9 cellular contexts compared by ENCODE assay signal in genomic region chr12:53989227-53990113, GRCh38. TPM values are rescaled to one million over a fixed set of nuclear protein-coding genes. Genes with fewer than 3 reads are reported as not detected.
DNase-seq lines count a peak whose midpoint lies in the region; ATAC-seq lines count a peak whose summit lies in the region.
"Had no signal": no experiment of that assay in that cellular context is flagged by ENCODE, and none has a peak within 500 bp of the region (broad histone marks: within the 10 kb centered on the region; RNA-seq: fewer than 3 reads in every experiment).

No MANE protein-coding gene starts in this region.

- peak overlapping the region; percentile 47 for H3K4me3 Mint-ChIP-seq in activated naive CD4-positive, alpha-beta T cell treated with anti-CD3 and anti-CD28 coated beads, Interleukin-2, amount 50 U/mL, for 24 hours
- no peak overlapping the region for H3K4me3 Mint-ChIP-seq in activated CD4-positive, alpha-beta memory T cell treated with anti-CD3 and anti-CD28 coated beads for 36 hours
- H3K4me3 Mint-ChIP-seq: dendritic cell treated with granulocyte-macrophage colony-stimulating factor and Interleukin-4, amounts not matched to agents 40 ng/mL and 50 ng/mL, for 4 days had no signal

- no peak overlapping the region for H2BK15ac ChIP-seq in neuronal stem cell (ENCODE audit: low read length)

- H3K79me1 ChIP-seq in neuronal stem cell (ENCODE audit: low read depth, low read length) = no peaks in the 10 kb centered on the region

- no peak overlapping the region for H3K4ac ChIP-seq in neuronal stem cell (ENCODE audit: low read length)

- no peak overlapping the region for H3K27ac Mint-ChIP-seq in activated naive CD4-positive, alpha-beta T cell treated with anti-CD3 and anti-CD28 coated beads, Interleukin-2, amount 50 U/mL, for 24 hours
- no peak overlapping the region for H3K27ac Mint-ChIP-seq in activated CD4-positive, alpha-beta memory T cell treated with anti-CD3 and anti-CD28 coated beads for 36 hours
- H3K27ac Mint-ChIP-seq: dendritic cell treated with granulocyte-macrophage colony-stimulating factor and Interleukin-4, amounts not matched to agents 40 ng/mL and 50 ng/mL, for 4 days had no signal

- no peak overlapping the region for H2BK5ac ChIP-seq in neuronal stem cell (ENCODE audit: low read length)

- POLR2A ChIA-PET in activated CD4-positive, alpha-beta memory T cell treated with anti-CD3 and anti-CD28 coated beads for 36 hours (lab: Charles Lee) = no interaction called here

- H2BK12ac ChIP-seq in neuronal stem cell (ENCODE audit: low read length) = no peak overlapping the region

- H3K18ac ChIP-seq in neuronal stem cell (ENCODE audit: low read length) = no peak overlapping the region

- peaks cover 95% of the 10 kb centered on the region for H3K27me3 ChIP-seq in effector memory CD4-positive, alpha-beta T cell (replicated peaks; ENCODE audit: control insufficient read depth, insufficient read depth, low read length, poor library complexity, severe bottlenecking)
- peaks cover 65 to 100% (median 99%) of the 10 kb centered on the region in 3 experiments for H3K27me3 ChIP-seq in neuronal stem cell (ENCODE audit: control insufficient read depth in 3 of 3, insufficient read depth in 3 of 3, low read depth in 1 of 3, low read length in 3 of 3)

- H3K9me3 ChIP-seq in effector memory CD4-positive, alpha-beta T cell (ENCODE audit: control insufficient read depth, low read length) = no peaks in the 10 kb centered on the region
- H3K9me3 ChIP-seq in neuronal stem cell (replicated peaks in 1 of 2; ENCODE audit: control insufficient read depth in 2 of 2, insufficient read depth in 1 of 2, low read depth in 1 of 2, low read length in 2 of 2) = peaks cover 0 to 10% of the 10 kb centered on the region in 2 donors

- H4K8ac ChIP-seq in neuronal stem cell (ENCODE audit: low read depth, low read length) = no peak overlapping the region

- no peak overlapping the region for H3K14ac ChIP-seq in neuronal stem cell (ENCODE audit: low read length)

- no peak overlapping the region for H3K23ac ChIP-seq in neuronal stem cell (ENCODE audit: low read depth, low read length, poor library complexity)

- no peak overlapping the region for H3K4me2 ChIP-seq in neuronal stem cell (ENCODE audit: insufficient read depth, low read length, poor library complexity, severe bottlenecking)

- no peak overlapping the region for H3K27ac ChIP-seq in effector memory CD4-positive, alpha-beta T cell (ENCODE audit: insufficient read depth, low read length, poor library complexity, severe bottlenecking)
- H3K27ac ChIP-seq in neuronal stem cell (replicated peaks; ENCODE audit: low read length) = no peak overlapping the region

- H2AFZ ChIP-seq in neuronal stem cell (ENCODE audit: low read length) = no peak overlapping the region

- intact Hi-C loops in activated CD4-positive, alpha-beta memory T cell treated with anti-CD3 and anti-CD28 coated beads for 36 hours (cut with micrococcal nuclease) = loop anchor here (2.0 to 5.0 kb wide), 3 partner anchors 15 to 63 kb away; partner anchors contain the start of genes HOTAIR, HOXC12 and HOXC4

- H3K36me3 ChIP-seq in effector memory CD4-positive, alpha-beta T cell (ENCODE audit: control insufficient read depth, insufficient read depth, low read length) = no peaks in the 10 kb centered on the region
- H3K36me3 ChIP-seq in neuronal stem cell (replicated peaks in 1 of 2; ENCODE audit: control insufficient read depth in 2 of 2, insufficient read depth in 2 of 2, low read length in 2 of 2) = no peaks in the 10 kb centered on the region

- no peaks in the 10 kb centered on the region for H3K36me3 Mint-ChIP-seq in activated naive CD4-positive, alpha-beta T cell treated with anti-CD3 and anti-CD28 coated beads, Interleukin-2, amount 50 U/mL, for 24 hours
- H3K36me3 Mint-ChIP-seq in activated CD4-positive, alpha-beta memory T cell treated with anti-CD3 and anti-CD28 coated beads for 36 hours = peaks cover 2% of the 10 kb centered on the region

- no peak for DNase-seq in activated naive CD4-positive, alpha-beta T cell (lab: John Stamatoyannopoulos, UW)
- DNase-seq in M059J (ENCODE audit: low read depth) = peak; percentile 86
- DNase-seq in activated CD4-positive, alpha-beta memory T cell treated with anti-CD3 and anti-CD28 coated beads for 36 hours = peak; percentile 53
- peak; percentile 94 for DNase-seq in left kidney (ENCODE audit: low read depth, low spot score)
- DNase-seq in effector memory CD4-positive, alpha-beta T cell = no peak
- no peak for DNase-seq in neuronal stem cell (ENCODE audit: low spot score)

- CTCF ChIA-PET in activated CD4-positive, alpha-beta memory T cell treated with anti-CD3 and anti-CD28 coated beads for 36 hours (lab: Charles Lee) = interaction anchor here (2.5 to 5.8 kb wide), 4 partner anchors 17 to 243 kb away, joined by 6 to 46 read pairs (median 12); no protein-coding TSS in a partner anchor

- H4K91ac ChIP-seq in neuronal stem cell (ENCODE audit: low read depth, low read length, poor library complexity) = no peak overlapping the region

- ATAC-seq in GM18511 (IDR thresholded peaks at IDR 0.05; ENCODE audit: unreplicated experiment) = no peak

- H2BK120ac ChIP-seq in neuronal stem cell (ENCODE audit: low read depth, low read length) = no peak overlapping the region

- H3K4me1 ChIP-seq in effector memory CD4-positive, alpha-beta T cell (ENCODE audit: control insufficient read depth, insufficient read depth, low read length, poor library complexity, severe bottlenecking) = peaks cover 22% of the 10 kb centered on the region
- H3K4me1 ChIP-seq in neuronal stem cell (ENCODE audit: control insufficient read depth in 2 of 2, insufficient read depth in 1 of 2, low read depth in 1 of 2, low read length in 2 of 2) = peaks cover 0 to 3% of the 10 kb centered on the region in 2 donors

- H3K4me1 Mint-ChIP-seq in activated naive CD4-positive, alpha-beta T cell treated with anti-CD3 and anti-CD28 coated beads, Interleukin-2, amount 50 U/mL, for 24 hours = peaks cover 46% of the 10 kb centered on the region
- peaks cover 39% of the 10 kb centered on the region for H3K4me1 Mint-ChIP-seq in activated CD4-positive, alpha-beta memory T cell treated with anti-CD3 and anti-CD28 coated beads for 36 hours (ENCODE audit: low read depth)

- no peak overlapping the region for H3K4me3 ChIP-seq in effector memory CD4-positive, alpha-beta T cell (ENCODE audit: insufficient read depth, low read depth, low read length, poor library complexity, severe bottlenecking)
- H3K4me3 ChIP-seq in neuronal stem cell (ENCODE audit: low read length in 2 of 2) = peak overlapping the region in 1 of 2 donors; percentile 39

- no peak overlapping the region for H3K9ac ChIP-seq in neuronal stem cell (ENCODE audit: low read depth, low read length, poor library complexity)

- H3K27me3 Mint-ChIP-seq in activated naive CD4-positive, alpha-beta T cell treated with anti-CD3 and anti-CD28 coated beads, Interleukin-2, amount 50 U/mL, for 24 hours = peaks cover 85% of the 10 kb centered on the region
- H3K27me3 Mint-ChIP-seq in activated CD4-positive, alpha-beta memory T cell treated with anti-CD3 and anti-CD28 coated beads for 36 hours = peaks cover 89% of the 10 kb centered on the region

- H2AK5ac ChIP-seq in neuronal stem cell (ENCODE audit: low read depth, low read length) = no peak overlapping the region

- WGBS in neuronal stem cell (ENCODE audit: extremely low coverage in 2 of 2, insufficient read length in 2 of 2, insufficient replicate concordance in 1 of 2), 2 donors = no CpG with 5 or more reads among the region's 28 CpGs

- no peaks in the 10 kb centered on the region for H3K9me3 Mint-ChIP-seq in activated naive CD4-positive, alpha-beta T cell treated with anti-CD3 and anti-CD28 coated beads, Interleukin-2, amount 50 U/mL, for 24 hours
- H3K9me3 Mint-ChIP-seq in activated CD4-positive, alpha-beta memory T cell treated with anti-CD3 and anti-CD28 coated beads for 36 hours = no peaks in the 10 kb centered on the region
- H3K9me3 Mint-ChIP-seq: dendritic cell treated with granulocyte-macrophage colony-stimulating factor and Interleukin-4, amounts not matched to agents 40 ng/mL and 50 ng/mL, for 4 days had no signal

RNA-seq across cellular contexts. Expression of gene HOXC10, which starts 4.5 kb away (rescaled TPM):
- 15.0 and 15.3 TPM in 2 replicates for total RNA-seq in M059J (2014; rRNA removed; shearing (Covaris generic))
- not detected for total RNA-seq in activated CD4-positive, alpha-beta memory T cell treated with anti-CD3 and anti-CD28 coated beads for 36 hours
- polyA plus RNA-seq in neuronal stem cell (2013, experiment 1 of 2) = not detected
- not detected for polyA plus RNA-seq in neuronal stem cell (2013, experiment 2 of 2)

RNA-seq across cellular contexts. Expression of gene HOXC9, which starts 10.5 kb away (rescaled TPM):
- total RNA-seq in M059J (2014; rRNA removed; shearing (Covaris generic)) = 4.9 and 5.7 TPM in 2 replicates
- total RNA-seq in activated CD4-positive, alpha-beta memory T cell treated with anti-CD3 and anti-CD28 coated beads for 36 hours = not detected
- not detected for polyA plus RNA-seq in neuronal stem cell (2013, experiment 1 of 2)
- not detected for polyA plus RNA-seq in neuronal stem cell (2013, experiment 2 of 2)

RNA-seq across cellular contexts. Expression of gene HOTAIR, which starts 14.7 kb away (rescaled TPM):
- total RNA-seq in M059J (2014; rRNA removed; shearing (Covaris generic)) = 5.0 and 7.4 TPM in 2 replicates
- not detected for total RNA-seq in activated CD4-positive, alpha-beta memory T cell treated with anti-CD3 and anti-CD28 coated beads for 36 hours
- not detected for polyA plus RNA-seq in neuronal stem cell (2013, experiment 1 of 2)
- not detected for polyA plus RNA-seq in neuronal stem cell (2013, experiment 2 of 2)

RNA-seq across cellular contexts. Expression of gene HOXC11, which starts 16.5 kb away (rescaled TPM):
- 1.7 and 1.9 TPM in 2 replicates for total RNA-seq in M059J (2014; rRNA removed; shearing (Covaris generic))
- not detected for total RNA-seq in activated CD4-positive, alpha-beta memory T cell treated with anti-CD3 and anti-CD28 coated beads for 36 hours
- polyA plus RNA-seq in neuronal stem cell (2013, experiment 1 of 2) = not detected
- polyA plus RNA-seq in neuronal stem cell (2013, experiment 2 of 2) = not detected

RNA-seq across cellular contexts. Expression of gene HOXC8, which starts 19.3 kb away (rescaled TPM):
- total RNA-seq in M059J (2014; rRNA removed; shearing (Covaris generic)) = 0.84 and 1.2 TPM in 2 replicates
- total RNA-seq in activated CD4-positive, alpha-beta memory T cell treated with anti-CD3 and anti-CD28 coated beads for 36 hours = not detected
- not detected for polyA plus RNA-seq in neuronal stem cell (2013, experiment 1 of 2)
- not detected for polyA plus RNA-seq in neuronal stem cell (2013, experiment 2 of 2)

Comparison
In these comparisons a context has a peak if more than half of its experiments do, and no peak if none do; other contexts are left out.
1. DNase-seq: peak in M059J (single experiment), activated CD4-positive, alpha-beta memory T cell treated with anti-CD3 and anti-CD28 coated beads for 36 hours (single experiment) and left kidney (single experiment); none in activated naive CD4-positive, alpha-beta T cell (0 of 4), effector memory CD4-positive, alpha-beta T cell (0 of 3) and neuronal stem cell (single experiment).
2. RNA of gene HOXC10, which starts 4.5 kb away (total RNA-seq): 15.0 to 15.3 TPM in M059J; not detected in activated CD4-positive, alpha-beta memory T cell treated with anti-CD3 and anti-CD28 coated beads for 36 hours; every median in the first group is over 10 times any median in the second.